Comparison of ENCODE assay signal across 21 cellular contexts in genomic region chr11:91922846-91923245, GRCh38.
A peak's percentile ranks its signal among the peaks of the same experiment; 100 is the strongest.
DNase-seq lines count a peak whose midpoint lies in the region; ATAC-seq, FAIRE-seq and TF ChIP-seq lines count a peak whose summit lies in the region.
"Had no signal": no experiment of that assay in that cellular context is flagged by ENCODE, and none has a peak within 500 bp of the region (broad histone marks: within the 10 kb centered on the region; RNA-seq: fewer than 3 reads in every experiment).

No MANE protein-coding gene starts in this region.

- CTCF ChIA-PET in PC-3 (lab: Charles Lee): no interaction called here

- H3K27ac ChIP-seq in PC-3 (ENCODE audit: low read length): no peak overlapping the region
- H3K27ac ChIP-seq in spleen: no peak overlapping the region
- H3K27ac ChIP-seq: 22Rv1, A549, BLaER1 had no signal

- no peaks in the 10 kb centered on the region for H3F3A ChIP-seq in PC-3 (ENCODE audit: low read length, unreplicated experiment)

- peaks cover 2% of the 10 kb centered on the region for H3K27me3 Mint-ChIP-seq in endothelial cell (ENCODE audit: unreplicated experiment)
- H3K27me3 Mint-ChIP-seq: CD4-positive, alpha-beta memory T cell had no signal

- H3K9me3 ChIP-seq in BE2C (no peaks in the 10 kb centered on the region), PC-3 (ENCODE audit: low read length) (no peaks in the 10 kb centered on the region), spleen (peaks cover 0 to 13% (median 4%) of the 10 kb centered on the region in 8 donors)
- H3K9me3 ChIP-seq: BLaER1 had no signal

- POLR2A ChIA-PET in PC-3 (lab: Charles Lee; ENCODE audit: unreplicated experiment): no interaction called here

- intact Hi-C loops in PC-3 (cut with micrococcal nuclease): no loop called here
- intact Hi-C loops in spleen (cut with DNase I; ENCODE audit: low total_unique reads): no loop called here

- H3K27me3 ChIP-seq in BE2C (no peaks in the 10 kb centered on the region), PC-3 (ENCODE audit: low read length) (no peaks in the 10 kb centered on the region), spleen (replicated peaks in 1 of 7) (no peaks in the 10 kb centered on the region)
- H3K27me3 ChIP-seq: BLaER1 had no signal

- DNase-seq in BE2C (peak; percentile 29), PC-3 (peak; percentile 52), glomerular visceral epithelial cell (ENCODE audit: extremely low spot score) (peak; percentile 39), urothelium cell line (ENCODE audit: low spot score) (peak; percentile 40), endothelial cell (ENCODE audit: low spot score) (no peak), NCI-H82 (lab: John Stamatoyannopoulos, UW) (no peak), spleen (no peak)
- DNase-seq: AML-193; CD4-positive, alpha-beta memory T cell; DMS153; DMS79; GDM1; HCEC 1CT had no signal

- H3K79me2 ChIP-seq in PC-3 (ENCODE audit: low read length): no peaks in the 10 kb centered on the region

- no peaks in the 10 kb centered on the region for H3K4me1 Mint-ChIP-seq in endothelial cell (ENCODE audit: unreplicated experiment)
- H3K4me1 Mint-ChIP-seq: CD14-positive monocyte; CD4-positive, alpha-beta memory T cell; GM23338 had no signal

- WGBS in spleen, 5 donors: 77 to 94% (median 84%) methylated on average over 1 of the region's 1 CpG

- no peak for FAIRE-seq in urothelium cell line (lab: Jason Lieb, UNC)
- FAIRE-seq: A549, GM12892, GM18507, H54 had no signal

- no peaks in the 10 kb centered on the region for H3K9me3 Mint-ChIP-seq in endothelial cell (ENCODE audit: unreplicated experiment)
- H3K9me3 Mint-ChIP-seq: GM23338 had no signal

- no peak for TF ChIP-seq POLR2A in spleen (IDR thresholded peaks at IDR 0.05)

- no peak overlapping the region for H3K4me3 Mint-ChIP-seq in endothelial cell (ENCODE audit: unreplicated experiment)
- H3K4me3 Mint-ChIP-seq: CD14-positive monocyte; CD4-positive, alpha-beta memory T cell; GM23338 had no signal

- H4K20me1 ChIP-seq in PC-3 (ENCODE audit: low read length): no peaks in the 10 kb centered on the region
- H4K20me1 ChIP-seq: BLaER1 had no signal

- H3K4me1 ChIP-seq in BE2C (no peaks in the 10 kb centered on the region), PC-3 (ENCODE audit: insufficient read depth, low read length) (peaks cover 9% of the 10 kb centered on the region), spleen (no peaks in the 10 kb centered on the region)
- H3K4me1 ChIP-seq: A549, BLaER1 had no signal

- H3K9ac ChIP-seq in PC-3 (ENCODE audit: low read length): no peak overlapping the region
- H3K9ac ChIP-seq: BLaER1 had no signal

- no peak for ATAC-seq in PC-3
- ATAC-seq: A549, GM23338 had no signal

- H3K9me2 ChIP-seq in PC-3 (replicated peaks; ENCODE audit: low read length): no peaks in the 10 kb centered on the region

- no peak overlapping the region for H3K4me2 ChIP-seq in PC-3 (ENCODE audit: low read length)
- H3K4me2 ChIP-seq: A549, BLaER1, GM23338 had no signal

- no peak overlapping the region for H3K27ac Mint-ChIP-seq in endothelial cell (ENCODE audit: unreplicated experiment)
- H3K27ac Mint-ChIP-seq: CD14-positive monocyte; CD4-positive, alpha-beta memory T cell; GM23338 had no signal

- TF ChIP-seq CTCF in BE2C (IDR thresholded peaks at IDR 0.05; ENCODE audit: low read depth, low read length) (no peak), PC-3 (conservative IDR thresholded peaks at IDR 0.05; ENCODE audit: low read depth, low read length) (no peak), endothelial cell (IDR thresholded peaks at IDR 0.05; ENCODE audit: unreplicated experiment) (no peak), spleen (IDR thresholded peaks at IDR 0.05 in 8 of 11, conservative IDR thresholded peaks at IDR 0.05 in 3 of 11) (no peak)

- BruUV-seq in PC-3 (replicated peaks; lab: Mats Ljungman, UMichigan): no TSS peak

- no peak overlapping the region for H3K4me3 ChIP-seq in BE2C (ENCODE audit: low read depth, low read length)
- H3K4me3 ChIP-seq in PC-3 (ENCODE audit: low read length): no peak overlapping the region
- H3K4me3 ChIP-seq in spleen: no peak overlapping the region
- H3K4me3 ChIP-seq: A549, BLaER1, GM23338 had no signal

- H3K36me3 ChIP-seq in BE2C (no peaks in the 10 kb centered on the region), PC-3 (ENCODE audit: low read depth, low read length) (no peaks in the 10 kb centered on the region), spleen (no peaks in the 10 kb centered on the region)
- H3K36me3 ChIP-seq: BLaER1 had no signal

- no peaks in the 10 kb centered on the region for H3K36me3 Mint-ChIP-seq in endothelial cell (ENCODE audit: low read depth, unreplicated experiment)
- H3K36me3 Mint-ChIP-seq: CD14-positive monocyte; CD4-positive, alpha-beta memory T cell had no signal

- H2AFZ ChIP-seq in PC-3 (ENCODE audit: low read length): no peak overlapping the region
- H2AFZ ChIP-seq: GM23338 had no signal

Comparison
In these comparisons a context has a peak if more than half of its experiments do, and no peak if none do; other contexts are left out.
1. DNase-seq: peak in BE2C (single experiment), PC-3 (single experiment), glomerular visceral epithelial cell (single experiment) and urothelium cell line (single experiment); none in endothelial cell (single experiment), NCI-H82 (single experiment) and spleen (single experiment).